ENCODE assay signal across 12 cellular contexts in the genomic region with DNA sequence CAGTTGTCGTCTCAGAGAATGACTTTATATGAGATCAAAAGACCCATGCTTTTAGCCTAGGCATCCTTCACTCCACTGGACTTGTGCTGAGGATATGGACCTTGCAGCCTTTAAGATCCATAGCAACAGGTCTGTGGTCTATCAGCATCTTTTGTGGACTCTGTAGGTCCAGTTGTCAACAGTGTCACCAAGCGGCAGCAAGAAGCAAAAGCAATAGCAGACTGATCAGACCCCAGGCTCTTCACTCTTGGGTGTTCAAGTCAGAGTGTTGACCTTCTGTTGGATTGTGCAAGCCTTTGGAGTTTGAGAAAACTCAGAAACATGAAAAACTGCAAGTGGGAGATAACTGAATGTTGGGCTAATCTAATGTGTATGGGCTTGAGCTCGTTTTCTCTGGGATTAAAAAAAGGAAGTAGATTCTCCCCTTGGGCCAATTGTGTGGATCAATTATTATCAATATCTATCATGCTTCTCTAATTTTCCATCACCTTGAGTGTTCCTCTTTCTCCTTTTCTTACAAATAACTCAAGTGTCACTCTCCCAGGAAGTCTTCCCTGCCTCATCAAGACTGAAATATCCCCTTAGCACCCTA.
DNase-seq lines count a peak whose midpoint lies in the region; ATAC-seq and TF ChIP-seq lines count a peak whose summit lies in the region.
"Had no signal": no experiment of that assay in that cellular context is flagged by ENCODE, and none has a peak within 500 bp of the region (broad histone marks: within the 10 kb centered on the region; RNA-seq: fewer than 3 reads in every experiment).

No MANE protein-coding gene starts in this region.

- intact Hi-C loops in posterior cingulate gyrus (cut with DNase I): no loop called here

- H3K9me3 ChIP-seq in OCI-LY1 (ENCODE audit: low read length) (no peaks in the 10 kb centered on the region), hepatocyte (ENCODE audit: low read depth) (no peaks in the 10 kb centered on the region), SJCRH30 (replicated peaks) (no peaks in the 10 kb centered on the region; the same call in 1 of the 2 replicates)

- DNase-seq in DMS53 (lab: John Stamatoyannopoulos, UW) (peak; percentile 75), hepatocyte (ENCODE audit: low spot score) (peak; percentile 25), SJCRH30 (no peak), activated gamma-delta T cell treated with Interleukin-2 at 50 U/mL for 16 hours (no peak), posterior cingulate gyrus (no peak)
- DNase-seq: GDM1, kidney, substantia nigra had no signal

- no peaks in the 10 kb centered on the region for H3F3A ChIP-seq in OCI-LY1 (ENCODE audit: insufficient read depth, low read length)

- H3K79me2 ChIP-seq in OCI-LY1 (ENCODE audit: insufficient read depth, low read length) (no peaks in the 10 kb centered on the region), hepatocyte (no peaks in the 10 kb centered on the region)

- H2AFZ ChIP-seq in OCI-LY1 (ENCODE audit: low read length) (no peak overlapping the region), hepatocyte (no peak overlapping the region)

- TF ChIP-seq CTCF in OCI-LY1 (IDR thresholded peaks at IDR 0.05; ENCODE audit: low read length): peak; percentile 55; the same call in 1 of the 2 replicates
- peak; percentile 41 for TF ChIP-seq CTCF in hepatocyte (IDR thresholded peaks at IDR 0.05; ENCODE audit: poor library complexity)

- H4K20me1 ChIP-seq in OCI-LY1 (ENCODE audit: insufficient read depth, low read length) (no peaks in the 10 kb centered on the region), hepatocyte (ENCODE audit: insufficient read depth, poor library complexity, severe bottlenecking) (no peaks in the 10 kb centered on the region)

- H3K4me3 ChIP-seq in OCI-LY1 (ENCODE audit: low read depth, low read length, poor library complexity, severe bottlenecking) (no peak overlapping the region), hepatocyte (no peak overlapping the region), SJCRH30 (no peak overlapping the region)
- H3K4me3 ChIP-seq: skin epidermis had no signal

- H3K4me2 ChIP-seq in OCI-LY1 (ENCODE audit: low read length) (no peak overlapping the region), hepatocyte (no peak overlapping the region)

- H3K9me2 ChIP-seq in OCI-LY1 (ENCODE audit: low read depth, low read length) (no peaks in the 10 kb centered on the region), hepatocyte (replicated peaks; ENCODE audit: insufficient read depth) (no peaks in the 10 kb centered on the region)

- no peaks in the 10 kb centered on the region for H3K4me1 ChIP-seq in OCI-LY1 (ENCODE audit: insufficient read depth, low read length, severe bottlenecking)
- H3K4me1 ChIP-seq in hepatocyte (ENCODE audit: insufficient read depth): peaks cover under 1% of the 10 kb centered on the region
- peaks cover 14% of the 10 kb centered on the region for H3K4me1 ChIP-seq in SJCRH30

- H3K27me3 ChIP-seq in OCI-LY1 (ENCODE audit: insufficient read depth, low read length) (no peaks in the 10 kb centered on the region), hepatocyte (no peaks in the 10 kb centered on the region), SJCRH30 (no peaks in the 10 kb centered on the region)

- WGBS in hepatocyte (ENCODE audit: low lambda C conversion rate, missing lambda C conversion rate): 40% methylated on average over 3 of the region's 3 CpGs

- ATAC-seq in GM19467 (IDR thresholded peaks at IDR 0.05; ENCODE audit: unreplicated experiment): peak; percentile 67
- ATAC-seq in GM21717 (IDR thresholded peaks at IDR 0.05; ENCODE audit: unreplicated experiment): no peak

- H3K36me3 ChIP-seq in OCI-LY1 (ENCODE audit: insufficient read depth, low read length) (no peaks in the 10 kb centered on the region), hepatocyte (replicated peaks; ENCODE audit: insufficient read depth, low read depth) (no peaks in the 10 kb centered on the region), SJCRH30 (no peaks in the 10 kb centered on the region; the same call in 1 of the 2 replicates)

- no peak overlapping the region for H3K9ac ChIP-seq in OCI-LY1 (ENCODE audit: low read length)

- H3K27ac ChIP-seq in OCI-LY1 (ENCODE audit: low read depth, low read length, poor library complexity, severe bottlenecking): no peak overlapping the region
- no peak overlapping the region for H3K27ac ChIP-seq in hepatocyte
- no peak overlapping the region for H3K27ac ChIP-seq in SJCRH30
- H3K27ac ChIP-seq: skin epidermis had no signal

Comparison
In these comparisons a context has a peak if more than half of its experiments do, and no peak if none do; other contexts are left out.
1. DNase-seq: peak in DMS53 (single experiment) and hepatocyte (single experiment); none in SJCRH30 (0 of 2), activated gamma-delta T cell treated with Interleukin-2 at 50 U/mL for 16 hours (single experiment) and posterior cingulate gyrus (0 of 10).